In the genomic region with DNA sequence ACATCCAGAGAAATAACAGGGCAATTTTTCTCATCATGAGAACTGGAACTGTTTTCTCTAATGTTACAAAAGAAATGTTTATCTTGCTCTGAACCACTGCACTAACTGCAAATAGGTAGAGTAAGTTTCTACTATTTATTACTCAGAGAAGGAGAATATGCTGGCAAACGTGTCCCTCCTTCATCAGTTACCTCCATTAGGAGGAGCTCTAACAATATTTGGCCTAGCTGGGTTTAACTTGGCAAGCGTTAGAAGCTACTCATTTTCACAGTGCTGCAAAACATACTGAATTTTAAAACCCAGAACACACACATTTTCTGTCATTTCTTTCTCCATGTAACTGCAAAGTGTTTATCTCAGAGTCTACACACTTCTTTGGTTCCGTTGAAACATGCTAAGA, we compare ENCODE assay signal across 9 cellular contexts.
DNase-seq lines count a peak whose midpoint lies in the region; ATAC-seq and TF ChIP-seq lines count a peak whose summit lies in the region.
"Had no signal": no experiment of that assay in that cellular context is flagged by ENCODE, and none has a peak within 500 bp of the region (broad histone marks: within the 10 kb centered on the region; RNA-seq: fewer than 3 reads in every experiment).

No MANE protein-coding gene starts in this region.

- no peaks in the 10 kb centered on the region for H4K20me1 ChIP-seq in OCI-LY7 (ENCODE audit: insufficient read depth, low read length)

- in situ Hi-C loops in ACHN (cut with HindIII; ENCODE audit: low pct_ligation_motif_present, low pct_unique_long_range_greater_than_20kb, low sequenced_read_pairs): no loop called here

- no peaks in the 10 kb centered on the region for H3K36me3 Mint-ChIP-seq in activated T-helper 17 cell treated with anti-CD3 and anti-CD28 coated beads, Interleukin-2, amount 50 U/mL, for 72 hours (ENCODE audit: low read depth)
- H3K36me3 Mint-ChIP-seq in effector memory CD8-positive, alpha-beta T cell (ENCODE audit: insufficient read depth): no peaks in the 10 kb centered on the region

- H3K4me1 ChIP-seq in OCI-LY7 (ENCODE audit: insufficient read depth, low read length, poor library complexity, severe bottlenecking): no peaks in the 10 kb centered on the region
- no peaks in the 10 kb centered on the region for H3K4me1 ChIP-seq in tibial artery

- intact Hi-C loops in OCI-LY7 (cut with micrococcal nuclease; ENCODE audit: unreplicated experiment) (no loop called here), tibial artery (cut with DNase I; ENCODE audit: low total_unique reads) (no loop called here)

- H3K9me3 Mint-ChIP-seq in activated T-helper 17 cell treated with anti-CD3 and anti-CD28 coated beads, Interleukin-2, amount 50 U/mL, for 72 hours: peaks cover 3% of the 10 kb centered on the region
- peaks cover 2 to 14% of the 10 kb centered on the region in 2 donors for H3K9me3 Mint-ChIP-seq in effector memory CD8-positive, alpha-beta T cell

- BruUV-seq in OCI-LY7 (replicated peaks; lab: Mats Ljungman, UMichigan): no TSS peak

- no peak for ATAC-seq in activated T-helper 17 cell treated with anti-CD3 and anti-CD28 coated beads, Interleukin-2, amount 50 U/mL, for 72 hours (replicated peaks)
- ATAC-seq in effector memory CD8-positive, alpha-beta T cell (replicated peaks): no peak
- ATAC-seq in GM19452 (IDR thresholded peaks at IDR 0.05; ENCODE audit: unreplicated experiment): no peak

- no peaks in the 10 kb centered on the region for H3K27me3 Mint-ChIP-seq in activated T-helper 17 cell treated with anti-CD3 and anti-CD28 coated beads, Interleukin-2, amount 50 U/mL, for 72 hours
- H3K27me3 Mint-ChIP-seq in effector memory CD8-positive, alpha-beta T cell: no peaks in the 10 kb centered on the region

- no peak overlapping the region for H3K27ac Mint-ChIP-seq in activated T-helper 17 cell treated with anti-CD3 and anti-CD28 coated beads, Interleukin-2, amount 50 U/mL, for 72 hours
- no peak overlapping the region for H3K27ac Mint-ChIP-seq in effector memory CD8-positive, alpha-beta T cell

- H3K4me3 ChIP-seq in OCI-LY7 (ENCODE audit: low read depth, low read length, poor library complexity, severe bottlenecking) (no peak overlapping the region), fibroblast of mammary gland (ENCODE audit: control insufficient read depth, low read depth, low read length) (no peak overlapping the region), tibial artery (no peak overlapping the region)

- no peaks in the 10 kb centered on the region for H3K9me2 ChIP-seq in OCI-LY7 (ENCODE audit: insufficient read depth, low read length)

- H3K27ac ChIP-seq in OCI-LY7 (ENCODE audit: low read depth, low read length, poor library complexity, severe bottlenecking): no peak overlapping the region
- no peak overlapping the region for H3K27ac ChIP-seq in tibial artery

- no peaks in the 10 kb centered on the region for H3K9me3 ChIP-seq in OCI-LY7 (ENCODE audit: low read length)
- no peaks in the 10 kb centered on the region for H3K9me3 ChIP-seq in tibial artery

- no peaks in the 10 kb centered on the region for H3K27me3 ChIP-seq in tibial artery

- no peak overlapping the region for H3K4me3 Mint-ChIP-seq in activated T-helper 17 cell treated with anti-CD3 and anti-CD28 coated beads, Interleukin-2, amount 50 U/mL, for 72 hours
- no peak overlapping the region for H3K4me3 Mint-ChIP-seq in effector memory CD8-positive, alpha-beta T cell

- no peaks in the 10 kb centered on the region for H3K36me3 ChIP-seq in OCI-LY7 (ENCODE audit: insufficient read depth, low read length)
- no peaks in the 10 kb centered on the region for H3K36me3 ChIP-seq in tibial artery

- POLR2A ChIA-PET in OCI-LY7 (lab: Charles Lee): no interaction called here

- H3K4me1 Mint-ChIP-seq in activated T-helper 17 cell treated with anti-CD3 and anti-CD28 coated beads, Interleukin-2, amount 50 U/mL, for 72 hours: no peaks in the 10 kb centered on the region
- H3K4me1 Mint-ChIP-seq in effector memory CD8-positive, alpha-beta T cell (ENCODE audit: low read depth in 2 of 2): no peaks in the 10 kb centered on the region

- CTCF ChIA-PET in OCI-LY7 (lab: Charles Lee; ENCODE audit: unreplicated experiment): no interaction called here

- TF ChIP-seq CTCF in OCI-LY7 (conservative IDR thresholded peaks at IDR 0.05; ENCODE audit: low read length) (peak; percentile 67), fibroblast of mammary gland (conservative IDR thresholded peaks at IDR 0.05; ENCODE audit: control insufficient read depth, insufficient read depth, low read depth, low read length) (no peak), tibial artery (IDR thresholded peaks at IDR 0.05) (no peak)

- DNase-seq in ACHN (peak; percentile 38), H4 (ENCODE audit: low spot score) (peak; percentile 8), OCI-LY7 (ENCODE audit: low spot score) (peak; percentile 7), fibroblast of mammary gland (ENCODE audit: low read depth) (peak; percentile 1), tibial artery (no peak)
- no peak for DNase-seq in effector memory CD8-positive, alpha-beta T cell
- DNase-seq: foreskin melanocyte had no signal

- H3K4me2 ChIP-seq in OCI-LY7 (ENCODE audit: low read length): no peak overlapping the region

- H3K79me2 ChIP-seq in OCI-LY7 (ENCODE audit: insufficient read depth, low read depth, low read length): no peaks in the 10 kb centered on the region

- H2AFZ ChIP-seq in OCI-LY7 (ENCODE audit: low read length): no peak overlapping the region

Comparison
In these comparisons a context has a peak if more than half of its experiments do, and no peak if none do; other contexts are left out.
1. DNase-seq: peak in ACHN (single experiment), H4 (single experiment), OCI-LY7 (single experiment) and fibroblast of mammary gland (single experiment); none in tibial artery (0 of 2) and effector memory CD8-positive, alpha-beta T cell (0 of 3).